In genomic region chr20:49676581-49677291, GRCh38 we compare ENCODE assay signal across 1 cellular context.
A peak's percentile ranks its signal among the peaks of the same experiment; 100 is the strongest.
TF ChIP-seq lines count a peak whose summit lies in the region.

No MANE protein-coding gene starts in this region.

TF ChIP-seq in K562, 482 proteins besides CTCF, POLR2A, EP300 and RAD21 (continued from another document and continues in another):
- TF ChIP-seq SMARCE1 (IDR thresholded peaks at IDR 0.05) (peak; percentile 81), NRF1 (conservative IDR thresholded peaks at IDR 0.05 in 1 of 2, IDR thresholded peaks at IDR 0.05 in 1 of 2) (peak; percentile 63 to 71; a peak in 3 of 4 replicates), NR4A1 (CRISPR knock-in tag; IDR thresholded peaks at IDR 0.05) (no peak), NR4A1 (tag; IDR thresholded peaks at IDR 0.05) (peak; percentile 44; the same call in 1 of the 2 replicates), TCF3 (CRISPR knock-in tag; IDR thresholded peaks at IDR 0.05) (no peak), NFXL1 (CRISPR knock-in tag; IDR thresholded peaks at IDR 0.05) (no peak), CEBPG (CRISPR knock-in tag; IDR thresholded peaks at IDR 0.05) (no peak), CEBPG (tag; conservative IDR thresholded peaks at IDR 0.05 in 1 of 2, IDR thresholded peaks at IDR 0.05 in 1 of 2) (no peak), NR3C1 (CRISPR knock-in tag; IDR thresholded peaks at IDR 0.05) (no peak), HSF4 (CRISPR knock-in tag; IDR thresholded peaks at IDR 0.05; ENCODE audit: borderline replicate concordance) (no peak), ZNF717 (CRISPR knock-in tag; IDR thresholded peaks at IDR 0.05) (no peak), HDAC1 (IDR thresholded peaks at IDR 0.05) (peak in 1 of 2 experiments; percentile 34; a peak in 2 of 4 replicates), GTF2B (IDR thresholded peaks at IDR 0.05; ENCODE audit: extremely low read depth, insufficient read length) (no peak), ZNF586 (CRISPR knock-in tag; conservative IDR thresholded peaks at IDR 0.05) (no peak), ZNF212 (CRISPR knock-in tag; IDR thresholded peaks at IDR 0.05) (no peak), ZFP91 (CRISPR knock-in tag; IDR thresholded peaks at IDR 0.05) (no peak), ESRRA (IDR thresholded peaks at IDR 0.05; ENCODE audit: borderline replicate concordance, low read depth) (peak; percentile 15; the same call in 1 of the 2 replicates), KHSRP (IDR thresholded peaks at IDR 0.05) (no peak), ZNF696 (CRISPR knock-in tag; conservative IDR thresholded peaks at IDR 0.05) (no peak), NELFE (IDR thresholded peaks at IDR 0.05; ENCODE audit: insufficient read depth, insufficient read length) (no peak), GMEB1 (CRISPR knock-in tag; IDR thresholded peaks at IDR 0.05) (0 out of 2 replicates have a peak, but pooled peaks have one; percentile 20), MCM5 (IDR thresholded peaks at IDR 0.05; ENCODE audit: low read depth) (no peak), PTBP1 (IDR thresholded peaks at IDR 0.05; ENCODE audit: low read depth, low read length) (no peak), MAFG (tag; conservative IDR thresholded peaks at IDR 0.05) (peak; percentile 99), ZKSCAN8 (CRISPR knock-in tag; IDR thresholded peaks at IDR 0.05) (no peak), YY1 (IDR thresholded peaks at IDR 0.05; ENCODE audit: borderline replicate concordance in 1 of 3, control insufficient read depth in 1 of 3, extremely low read depth in 1 of 3, insufficient read depth in 3 of 3, insufficient read length in 1 of 3, insufficient replicate concordance in 2 of 3, low read depth in 1 of 3, low read length in 2 of 3) (peak in 1 of 3 experiments; percentile 38), PCBP1 (IDR thresholded peaks at IDR 0.05; ENCODE audit: low read depth, low read length, poor library complexity, severe bottlenecking) (no peak), ZNF316 (IDR thresholded peaks at IDR 0.05) (peak; percentile 100), AFF1 (IDR thresholded peaks at IDR 0.05; ENCODE audit: low read depth in 1 of 2, partially characterized antibody in 2 of 2) (peak in 1 of 2 experiments; percentile 29), ZNF445 (CRISPR knock-in tag; IDR thresholded peaks at IDR 0.05; ENCODE audit: low read depth) (no peak), SIRT6 (IDR thresholded peaks at IDR 0.05; ENCODE audit: low read depth, low read length) (no peak), ZBTB40 (IDR thresholded peaks at IDR 0.05) (no peak), ZBTB40 (CRISPR knock-in tag; IDR thresholded peaks at IDR 0.05) (no peak), CTCFL (IDR thresholded peaks at IDR 0.05; ENCODE audit: borderline replicate concordance, insufficient read depth, low read depth, low read length, poor library complexity, severe bottlenecking) (no peak), CHAMP1 (IDR thresholded peaks at IDR 0.05) (no peak), MXI1 (IDR thresholded peaks at IDR 0.05; ENCODE audit: low read depth, low read length) (no peak), BACH1 (tag; IDR thresholded peaks at IDR 0.05) (peak; percentile 90), SOX6 (IDR thresholded peaks at IDR 0.05) (no peak), ZNF384 (IDR thresholded peaks at IDR 0.05; ENCODE audit: low read depth, low read length) (no peak), HNRNPK (IDR thresholded peaks at IDR 0.05; ENCODE audit: low read depth, low read length, poor library complexity, severe bottlenecking) (no peak)
